In genomic region chr3:190566043-190566933, GRCh38 we compare ENCODE assay signal across 8 cellular contexts. TPM values are rescaled to one million over a fixed set of nuclear protein-coding genes. Genes with fewer than 3 reads are reported as not detected.
DNase-seq lines count a peak whose midpoint lies in the region; ATAC-seq and TF ChIP-seq lines count a peak whose summit lies in the region.

No MANE protein-coding gene starts in this region.

- no peak for TF ChIP-seq EP300 in gastroesophageal sphincter (IDR thresholded peaks at IDR 0.05)

- POLR2A ChIA-PET in OCI-LY7 (lab: Charles Lee): interaction anchor here (0.7 to 0.9 kb wide), 2 partner anchors 30 to 1911 kb away, joined by 4 to 6 read pairs; no protein-coding TSS in a partner anchor

- BruUV-seq in OCI-LY7 (replicated peaks; lab: Mats Ljungman, UMichigan): no TSS peak

- no peak overlapping the region for H2AFZ ChIP-seq in OCI-LY7 (ENCODE audit: low read length)

- H3K4me3 ChIP-seq in gastroesophageal sphincter (no peak overlapping the region), OCI-LY7 (ENCODE audit: low read depth, low read length, poor library complexity, severe bottlenecking) (no peak overlapping the region)

- no peaks in the 10 kb centered on the region for H3K9me2 ChIP-seq in OCI-LY7 (ENCODE audit: insufficient read depth, low read length)

- no peak for TF ChIP-seq CTCF in gastroesophageal sphincter (IDR thresholded peaks at IDR 0.05)
- TF ChIP-seq CTCF in glutamatergic neuron (IDR thresholded peaks at IDR 0.05; ENCODE audit: partially characterized antibody, unreplicated experiment): no peak
- TF ChIP-seq CTCF in OCI-LY7 (conservative IDR thresholded peaks at IDR 0.05; ENCODE audit: low read length): no peak

- no peaks in the 10 kb centered on the region for H3K9me3 Mint-ChIP-seq in glutamatergic neuron (ENCODE audit: unreplicated experiment)

- peaks cover 3% of the 10 kb centered on the region for H3K4me1 Mint-ChIP-seq in glutamatergic neuron (ENCODE audit: low read depth, unreplicated experiment)

- H3K27me3 ChIP-seq in gastroesophageal sphincter: no peaks in the 10 kb centered on the region

- peak; percentile 98 for DNase-seq in NCI-H460 (ENCODE audit: extremely low read depth, low read depth)
- peak; percentile 83 to 85 for DNase-seq in activated T-cell treated with anti-CD3 and anti-CD28 coated beads, Interleukin-2, amount 50 U/mL, for 48 hours
- DNase-seq in pons (ENCODE audit: low spot score): peak; percentile 84
- no peak for DNase-seq in glutamatergic neuron
- DNase-seq in OCI-LY7 (ENCODE audit: low spot score): no peak
- DNase-seq in NCI-H2227 treated with DMSO at 0.1 percent for 48 hours (lab: John Stamatoyannopoulos, UW): no peak

- H3K27ac Mint-ChIP-seq in glutamatergic neuron (ENCODE audit: unreplicated experiment): no peak overlapping the region

- ATAC-seq in GM18907 (IDR thresholded peaks at IDR 0.05; ENCODE audit: unreplicated experiment): peak; percentile 72
- ATAC-seq in gastroesophageal sphincter: peak; percentile 89

- H3K9me3 ChIP-seq in gastroesophageal sphincter (no peaks in the 10 kb centered on the region), OCI-LY7 (ENCODE audit: low read length) (no peaks in the 10 kb centered on the region)

- H3K27ac ChIP-seq in gastroesophageal sphincter (peak overlapping the region in 2 of 4 donors; percentile 3 to 29), OCI-LY7 (ENCODE audit: low read depth, low read length, poor library complexity, severe bottlenecking) (no peak overlapping the region)

- H4K20me1 ChIP-seq in OCI-LY7 (ENCODE audit: insufficient read depth, low read length): no peaks in the 10 kb centered on the region

- no peaks in the 10 kb centered on the region for H3K79me2 ChIP-seq in OCI-LY7 (ENCODE audit: insufficient read depth, low read depth, low read length)

- no peak for TF ChIP-seq POLR2A in gastroesophageal sphincter (IDR thresholded peaks at IDR 0.05)

- CTCF ChIA-PET in OCI-LY7 (lab: Charles Lee; ENCODE audit: unreplicated experiment): no interaction called here

- H3K4me1 ChIP-seq in gastroesophageal sphincter (no peaks in the 10 kb centered on the region), OCI-LY7 (ENCODE audit: insufficient read depth, low read length, poor library complexity, severe bottlenecking) (no peaks in the 10 kb centered on the region)

- WGBS in gastroesophageal sphincter (ENCODE audit: low coverage in 1 of 2), 2 donors: 45 to 52% methylated on average over 6 of the region's 6 CpGs

- H3K36me3 ChIP-seq in gastroesophageal sphincter (no peaks in the 10 kb centered on the region), OCI-LY7 (ENCODE audit: insufficient read depth, low read length) (no peaks in the 10 kb centered on the region)

- no peak overlapping the region for H3K4me3 Mint-ChIP-seq in glutamatergic neuron (ENCODE audit: unreplicated experiment)

- intact Hi-C loops in OCI-LY7 (cut with micrococcal nuclease; ENCODE audit: unreplicated experiment): no loop called here

- H3K4me2 ChIP-seq in OCI-LY7 (ENCODE audit: low read length): no peak overlapping the region

- no peaks in the 10 kb centered on the region for H3K27me3 Mint-ChIP-seq in glutamatergic neuron (ENCODE audit: unreplicated experiment)

- no peaks in the 10 kb centered on the region for H3K36me3 Mint-ChIP-seq in glutamatergic neuron (ENCODE audit: unreplicated experiment)

RNA-seq across cellular contexts. Expression of gene IL1RAP, which starts 52.4 kb away (rescaled TPM):
- total RNA-seq in NCI-H460 (2014; rRNA removed; shearing (Covaris generic)): 39.8 and 39.9 TPM in 2 replicates
- 10.2 and 15.8 TPM in 2 replicates for polyA plus RNA-seq in NCI-H460 (2014; cell fraction: nucleus; rRNA removed)
- total RNA-seq in gastroesophageal sphincter (10 to 100 TPM in 1 of 4 donors, 1 to 10 TPM in 3; 3.2 to 11.0 (median 5.0) TPM), glutamatergic neuron (ENCODE audit: unreplicated experiment) (0.37 TPM), OCI-LY7 (2022) (5.1 and 5.6 TPM in 2 replicates)
- 2.1 and 2.3 TPM in 2 replicates for total RNA-seq in OCI-LY7 (2014; rRNA removed; shearing (Covaris generic))

Comparison
In these comparisons a context has a peak if more than half of its experiments do, and no peak if none do; other contexts are left out.
1. DNase-seq: peak in NCI-H460 (single experiment), activated T-cell treated with anti-CD3 and anti-CD28 coated beads, Interleukin-2, amount 50 U/mL, for 48 hours (2 of 2) and pons (single experiment); none in glutamatergic neuron (single experiment), OCI-LY7 (single experiment) and NCI-H2227 treated with DMSO at 0.1 percent for 48 hours (single experiment).